1 cellular context compared by ENCODE assay signal in the genomic region with DNA sequence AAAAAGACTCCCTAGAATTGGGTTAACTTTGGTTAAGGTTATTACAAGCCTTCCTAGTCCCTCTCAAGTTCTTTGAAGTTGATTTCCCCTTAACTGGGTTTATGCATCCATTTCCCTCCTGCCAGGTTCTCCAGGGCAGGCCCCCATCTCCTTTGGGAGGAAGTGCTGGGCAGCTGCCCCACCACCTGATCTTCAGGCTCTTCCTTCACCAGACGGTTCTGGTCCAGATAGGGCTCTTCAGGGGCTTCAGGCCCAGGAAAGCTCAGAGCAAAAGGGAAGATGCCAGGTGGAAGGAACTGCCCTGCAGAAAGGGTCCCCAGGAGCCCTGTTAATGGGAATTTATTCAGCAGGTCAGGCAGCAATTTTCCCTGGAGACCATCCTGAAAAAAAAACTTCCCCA.
TF ChIP-seq lines count a peak whose summit lies in the region.

No MANE protein-coding gene starts in this region.

TF ChIP-seq in SK-N-SH, 30 proteins besides CTCF, POLR2A, EP300 and RAD21 (continued from another document):
- TF ChIP-seq, protein P1, sequence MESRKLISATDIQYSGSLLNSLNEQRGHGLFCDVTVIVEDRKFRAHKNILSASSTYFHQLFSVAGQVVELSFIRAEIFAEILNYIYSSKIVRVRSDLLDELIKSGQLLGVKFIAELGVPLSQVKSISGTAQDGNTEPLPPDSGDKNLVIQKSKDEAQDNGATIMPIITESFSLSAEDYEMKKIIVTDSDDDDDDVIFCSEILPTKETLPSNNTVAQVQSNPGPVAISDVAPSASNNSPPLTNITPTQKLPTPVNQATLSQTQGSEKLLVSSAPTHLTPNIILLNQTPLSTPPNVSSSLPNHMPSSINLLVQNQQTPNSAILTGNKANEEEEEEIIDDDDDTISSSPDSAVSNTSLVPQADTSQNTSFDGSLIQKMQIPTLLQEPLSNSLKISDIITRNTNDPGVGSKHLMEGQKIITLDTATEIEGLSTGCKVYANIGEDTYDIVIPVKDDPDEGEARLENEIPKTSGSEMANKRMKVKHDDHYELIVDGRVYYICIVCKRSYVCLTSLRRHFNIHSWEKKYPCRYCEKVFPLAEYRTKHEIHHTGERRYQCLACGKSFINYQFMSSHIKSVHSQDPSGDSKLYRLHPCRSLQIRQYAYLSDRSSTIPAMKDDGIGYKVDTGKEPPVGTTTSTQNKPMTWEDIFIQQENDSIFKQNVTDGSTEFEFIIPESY (IDR thresholded peaks at IDR 0.05; ENCODE audit: borderline replicate concordance, low read depth), result no peak
- TF ChIP-seq, protein P2, sequence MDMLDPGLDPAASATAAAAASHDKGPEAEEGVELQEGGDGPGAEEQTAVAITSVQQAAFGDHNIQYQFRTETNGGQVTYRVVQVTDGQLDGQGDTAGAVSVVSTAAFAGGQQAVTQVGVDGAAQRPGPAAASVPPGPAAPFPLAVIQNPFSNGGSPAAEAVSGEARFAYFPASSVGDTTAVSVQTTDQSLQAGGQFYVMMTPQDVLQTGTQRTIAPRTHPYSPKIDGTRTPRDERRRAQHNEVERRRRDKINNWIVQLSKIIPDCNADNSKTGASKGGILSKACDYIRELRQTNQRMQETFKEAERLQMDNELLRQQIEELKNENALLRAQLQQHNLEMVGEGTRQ (IDR thresholded peaks at IDR 0.05; ENCODE audit: borderline replicate concordance, low read depth, low read length), result no peak
- TF ChIP-seq TAF1 (IDR thresholded peaks at IDR 0.05; ENCODE audit: borderline replicate concordance, low read depth, low read length) (no peak), FOXM1 (IDR thresholded peaks at IDR 0.05; ENCODE audit: low read depth) (no peak), SMC3 (IDR thresholded peaks at IDR 0.05; ENCODE audit: low read depth, low read length) (no peak), ELF1 (IDR thresholded peaks at IDR 0.05) (no peak), GATA2 (CRISPR knock-in tag; IDR thresholded peaks at IDR 0.05) (no peak), FOXJ3 (CRISPR knock-in tag; IDR thresholded peaks at IDR 0.05) (no peak), EZH2phosphoT487 (IDR thresholded peaks at IDR 0.05; ENCODE audit: borderline replicate concordance, low read depth) (no peak), FOSL2 (IDR thresholded peaks at IDR 0.05; ENCODE audit: borderline replicate concordance, low read depth) (no peak), RFX5 (IDR thresholded peaks at IDR 0.05; ENCODE audit: low read length) (no peak), NFIC (IDR thresholded peaks at IDR 0.05; ENCODE audit: borderline replicate concordance) (no peak), CHD2 (IDR thresholded peaks at IDR 0.05; ENCODE audit: low read length, partially characterized antibody) (no peak), YY1 (IDR thresholded peaks at IDR 0.05; ENCODE audit: low read depth) (no peak)
- TF ChIP-seq, protein P3, sequence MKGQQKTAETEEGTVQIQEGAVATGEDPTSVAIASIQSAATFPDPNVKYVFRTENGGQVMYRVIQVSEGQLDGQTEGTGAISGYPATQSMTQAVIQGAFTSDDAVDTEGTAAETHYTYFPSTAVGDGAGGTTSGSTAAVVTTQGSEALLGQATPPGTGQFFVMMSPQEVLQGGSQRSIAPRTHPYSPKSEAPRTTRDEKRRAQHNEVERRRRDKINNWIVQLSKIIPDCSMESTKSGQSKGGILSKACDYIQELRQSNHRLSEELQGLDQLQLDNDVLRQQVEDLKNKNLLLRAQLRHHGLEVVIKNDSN (IDR thresholded peaks at IDR 0.05; ENCODE audit: borderline replicate concordance, low read depth), result no peak
- TF ChIP-seq, protein P4, sequence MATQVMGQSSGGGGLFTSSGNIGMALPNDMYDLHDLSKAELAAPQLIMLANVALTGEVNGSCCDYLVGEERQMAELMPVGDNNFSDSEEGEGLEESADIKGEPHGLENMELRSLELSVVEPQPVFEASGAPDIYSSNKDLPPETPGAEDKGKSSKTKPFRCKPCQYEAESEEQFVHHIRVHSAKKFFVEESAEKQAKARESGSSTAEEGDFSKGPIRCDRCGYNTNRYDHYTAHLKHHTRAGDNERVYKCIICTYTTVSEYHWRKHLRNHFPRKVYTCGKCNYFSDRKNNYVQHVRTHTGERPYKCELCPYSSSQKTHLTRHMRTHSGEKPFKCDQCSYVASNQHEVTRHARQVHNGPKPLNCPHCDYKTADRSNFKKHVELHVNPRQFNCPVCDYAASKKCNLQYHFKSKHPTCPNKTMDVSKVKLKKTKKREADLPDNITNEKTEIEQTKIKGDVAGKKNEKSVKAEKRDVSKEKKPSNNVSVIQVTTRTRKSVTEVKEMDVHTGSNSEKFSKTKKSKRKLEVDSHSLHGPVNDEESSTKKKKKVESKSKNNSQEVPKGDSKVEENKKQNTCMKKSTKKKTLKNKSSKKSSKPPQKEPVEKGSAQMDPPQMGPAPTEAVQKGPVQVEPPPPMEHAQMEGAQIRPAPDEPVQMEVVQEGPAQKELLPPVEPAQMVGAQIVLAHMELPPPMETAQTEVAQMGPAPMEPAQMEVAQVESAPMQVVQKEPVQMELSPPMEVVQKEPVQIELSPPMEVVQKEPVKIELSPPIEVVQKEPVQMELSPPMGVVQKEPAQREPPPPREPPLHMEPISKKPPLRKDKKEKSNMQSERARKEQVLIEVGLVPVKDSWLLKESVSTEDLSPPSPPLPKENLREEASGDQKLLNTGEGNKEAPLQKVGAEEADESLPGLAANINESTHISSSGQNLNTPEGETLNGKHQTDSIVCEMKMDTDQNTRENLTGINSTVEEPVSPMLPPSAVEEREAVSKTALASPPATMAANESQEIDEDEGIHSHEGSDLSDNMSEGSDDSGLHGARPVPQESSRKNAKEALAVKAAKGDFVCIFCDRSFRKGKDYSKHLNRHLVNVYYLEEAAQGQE (IDR thresholded peaks at IDR 0.05; ENCODE audit: low read depth, low read length), result no peak
- TF ChIP-seq, protein P5, sequence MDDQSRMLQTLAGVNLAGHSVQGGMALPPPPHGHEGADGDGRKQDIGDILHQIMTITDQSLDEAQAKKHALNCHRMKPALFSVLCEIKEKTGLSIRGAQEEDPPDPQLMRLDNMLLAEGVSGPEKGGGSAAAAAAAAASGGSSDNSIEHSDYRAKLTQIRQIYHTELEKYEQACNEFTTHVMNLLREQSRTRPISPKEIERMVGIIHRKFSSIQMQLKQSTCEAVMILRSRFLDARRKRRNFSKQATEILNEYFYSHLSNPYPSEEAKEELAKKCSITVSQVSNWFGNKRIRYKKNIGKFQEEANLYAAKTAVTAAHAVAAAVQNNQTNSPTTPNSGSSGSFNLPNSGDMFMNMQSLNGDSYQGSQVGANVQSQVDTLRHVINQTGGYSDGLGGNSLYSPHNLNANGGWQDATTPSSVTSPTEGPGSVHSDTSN (IDR thresholded peaks at IDR 0.05), result no peak
TF ChIP-seq in SK-N-SH: peak in this region for 0.
